Comparison of ENCODE assay signal across 1 cellular context in the genomic region with DNA sequence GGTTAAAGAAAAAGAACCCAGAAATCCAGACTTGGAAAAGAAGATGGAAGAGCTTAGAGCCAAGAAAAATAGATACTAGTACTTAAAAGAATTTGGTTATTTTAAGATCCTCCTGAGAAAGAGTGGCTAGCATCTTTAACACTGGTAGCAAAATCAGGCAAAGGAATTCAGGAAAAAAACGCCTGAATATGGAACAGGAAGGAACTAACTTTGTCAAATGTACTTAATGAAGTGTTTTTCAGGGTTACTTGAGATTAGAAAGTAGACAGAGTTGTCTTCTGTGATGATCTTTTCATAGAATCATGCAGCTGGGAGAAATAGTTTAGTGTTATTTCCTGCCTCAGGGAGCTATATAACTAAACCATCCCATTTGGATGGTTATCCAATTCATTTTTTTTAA.
TF ChIP-seq lines count a peak whose summit lies in the region.

No MANE protein-coding gene starts in this region.

TF ChIP-seq in IMR-90, 13 proteins besides CTCF, POLR2A, EP300 and RAD21:
- no peak for TF ChIP-seq CHD1 (IDR thresholded peaks at IDR 0.05; ENCODE audit: low read depth, low read length)
TF ChIP-seq in IMR-90: peak in this region for 0.
